In the genomic region with DNA sequence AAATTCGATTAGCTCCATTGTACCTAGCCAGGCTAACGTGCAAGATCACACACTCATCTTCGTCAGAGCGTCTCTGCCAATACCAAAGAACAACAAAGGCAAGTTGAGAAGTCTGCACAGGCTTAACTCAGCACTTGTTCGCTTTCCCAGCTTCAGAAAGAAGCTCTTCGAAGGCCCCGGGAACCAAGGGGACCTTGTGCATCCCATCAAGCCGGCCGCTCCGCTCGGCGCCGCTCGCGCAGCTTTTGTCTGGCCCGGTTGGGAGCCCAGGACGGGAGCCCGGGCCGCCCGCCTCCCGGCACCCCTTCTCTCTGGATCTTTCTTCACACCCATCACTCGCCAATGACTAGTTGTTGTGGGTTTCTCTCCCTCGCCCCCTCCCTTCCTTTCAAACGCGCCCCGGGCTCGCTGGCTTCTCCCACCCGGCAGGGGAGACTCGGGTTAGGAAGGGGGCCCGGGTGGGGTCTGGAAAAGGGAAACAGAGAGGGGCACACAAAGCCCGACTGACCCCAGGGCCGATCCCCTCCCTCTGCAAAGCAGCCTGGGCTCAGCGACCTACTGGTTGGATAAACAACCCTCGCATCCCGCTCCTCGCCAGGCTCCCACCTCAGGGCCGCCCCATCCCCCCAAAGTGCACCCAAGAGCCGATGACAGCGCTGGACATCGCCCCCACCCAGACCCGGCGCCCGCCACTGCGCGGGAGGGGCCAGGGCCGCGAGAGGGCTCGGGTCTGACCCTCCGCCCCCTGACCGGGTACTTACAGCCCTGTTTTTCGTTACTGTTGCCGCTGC, we compare ENCODE assay signal across 8 cellular contexts. TPM values are rescaled to one million over a fixed set of nuclear protein-coding genes. Genes with fewer than 3 reads are reported as not detected.
DNase-seq lines count a peak whose midpoint lies in the region; ATAC-seq and TF ChIP-seq lines count a peak whose summit lies in the region.

No MANE protein-coding gene starts in this region.

- no peaks in the 10 kb centered on the region for H3K9me3 ChIP-seq in PC-9 (ENCODE audit: insufficient read depth, low read depth)

- peaks cover 80% of the 10 kb centered on the region for H3K79me2 ChIP-seq in PC-9 (ENCODE audit: low read depth)

- POLR2A ChIA-PET in PC-9 (lab: Charles Lee; ENCODE audit: unreplicated experiment): interaction anchor here (0.6 to 0.9 kb wide), 2 partner anchors 25 to 118 kb away, joined by 3 to 8 read pairs; a partner anchor contains a TSS

- peak overlapping the region; percentile 97 for H2AFZ ChIP-seq in PC-9

- H3K4me1 ChIP-seq in PC-9 (replicated peaks; ENCODE audit: insufficient read depth): peaks cover 23% of the 10 kb centered on the region

- BruUV-seq in PC-9 (replicated peaks; lab: Mats Ljungman, UMichigan): TSS peak; percentile 52

- no peaks in the 10 kb centered on the region for H3K27me3 ChIP-seq in PC-9 (ENCODE audit: insufficient read depth, low read depth)

- peaks cover 32% of the 10 kb centered on the region for H3K4me1 Mint-ChIP-seq in activated T-helper 17 cell treated with anti-CD3 and anti-CD28 coated beads, Interleukin-2, amount 50 U/mL, for 72 hours
- H3K4me1 Mint-ChIP-seq in nephron progenitor cell: peaks cover 70% of the 10 kb centered on the region

- no peaks in the 10 kb centered on the region for H3K9me3 Mint-ChIP-seq in activated T-helper 17 cell treated with anti-CD3 and anti-CD28 coated beads, Interleukin-2, amount 50 U/mL, for 72 hours
- no peaks in the 10 kb centered on the region for H3K9me3 Mint-ChIP-seq in nephron progenitor cell

- H3K27me3 Mint-ChIP-seq in activated T-helper 17 cell treated with anti-CD3 and anti-CD28 coated beads, Interleukin-2, amount 50 U/mL, for 72 hours: no peaks in the 10 kb centered on the region
- no peaks in the 10 kb centered on the region for H3K27me3 Mint-ChIP-seq in nephron progenitor cell (ENCODE audit: low read depth, poor library complexity)

- H3K27ac ChIP-seq in PC-9: peak overlapping the region; percentile 81

- ATAC-seq in GM18868 (IDR thresholded peaks at IDR 0.05; ENCODE audit: unreplicated experiment): peak; percentile 29
- ATAC-seq in HG03159 (IDR thresholded peaks at IDR 0.05; ENCODE audit: unreplicated experiment): peak; percentile 34
- ATAC-seq in activated T-helper 17 cell treated with anti-CD3 and anti-CD28 coated beads, Interleukin-2, amount 50 U/mL, for 72 hours (replicated peaks): peak; percentile 46

- H3K36me3 Mint-ChIP-seq in activated T-helper 17 cell treated with anti-CD3 and anti-CD28 coated beads, Interleukin-2, amount 50 U/mL, for 72 hours (ENCODE audit: low read depth): peaks cover 69% of the 10 kb centered on the region
- peaks cover 16% of the 10 kb centered on the region for H3K36me3 Mint-ChIP-seq in nephron progenitor cell (ENCODE audit: low read depth)

- peak; percentile 29 for DNase-seq in AG08395 (ENCODE audit: low spot score)
- peak; percentile 43 to 53 for DNase-seq in PC-9
- peak; percentile 63 for DNase-seq in fibroblast of pulmonary artery (ENCODE audit: low read depth)
- DNase-seq in nephron progenitor cell: peak; percentile 62
- peak; percentile 31 for DNase-seq in stromal cell of bone marrow (ENCODE audit: low read depth)

- no peaks in the 10 kb centered on the region for H3K36me3 ChIP-seq in PC-9 (ENCODE audit: low read depth)

- no peak for TF ChIP-seq CTCF in PC-9 (conservative IDR thresholded peaks at IDR 0.05)
- TF ChIP-seq CTCF in fibroblast of pulmonary artery (IDR thresholded peaks at IDR 0.05; ENCODE audit: low read length, missing control alignments): no peak
- TF ChIP-seq CTCF in nephron progenitor cell (IDR thresholded peaks at IDR 0.05): no peak

- no peaks in the 10 kb centered on the region for H3K9me2 ChIP-seq in PC-9 (ENCODE audit: insufficient read depth)

- intact Hi-C loops in PC-9 (cut with micrococcal nuclease; ENCODE audit: unreplicated experiment): loop anchor here (1.0 kb wide), 1 partner anchor 48 kb away; no protein-coding TSS in a partner anchor

- H3K4me3 ChIP-seq in PC-9: peak overlapping the region; percentile 69
- H3K4me3 ChIP-seq in fibroblast of pulmonary artery (replicated peaks; ENCODE audit: low read depth, low read length): peak overlapping the region; percentile 94

- peak overlapping the region; percentile 93 for H3K4me2 ChIP-seq in PC-9

- CTCF ChIA-PET in PC-9 (lab: Charles Lee): no interaction called here

- H3K4me3 Mint-ChIP-seq in activated T-helper 17 cell treated with anti-CD3 and anti-CD28 coated beads, Interleukin-2, amount 50 U/mL, for 72 hours: peak overlapping the region; percentile 92
- peak overlapping the region; percentile 96 for H3K4me3 Mint-ChIP-seq in nephron progenitor cell

- H3F3A ChIP-seq in PC-9 (ENCODE audit: insufficient read depth, low read depth): peaks cover 8% of the 10 kb centered on the region; the same call in 1 of the 2 replicates

- H3K27ac Mint-ChIP-seq in activated T-helper 17 cell treated with anti-CD3 and anti-CD28 coated beads, Interleukin-2, amount 50 U/mL, for 72 hours: peak overlapping the region; percentile 96
- peak overlapping the region; percentile 99 for H3K27ac Mint-ChIP-seq in nephron progenitor cell

- peaks cover 13% of the 10 kb centered on the region for H4K20me1 ChIP-seq in PC-9 (ENCODE audit: insufficient read depth)

RNA-seq across cellular contexts. Expression of a gene that starts 0.5 kb away (rescaled TPM):
- total RNA-seq in PC-9 (2021): 61.8 and 83.5 TPM in 2 replicates
- 100 to 1,000 TPM in 1 of 2 donors, 10 to 100 TPM in 1; 86.7 to 138 TPM for total RNA-seq in activated T-helper 17 cell treated with anti-CD3 and anti-CD28 coated beads, Interleukin-2, amount 50 U/mL, for 72 hours

Comparison
In these comparisons a context has a peak if more than half of its experiments do, and no peak if none do; other contexts are left out.
1. Peak in every context shown above with its lines: DNase-seq, ATAC-seq, H3K4me3 ChIP-seq and H3K27ac ChIP-seq.